25 cellular contexts compared by ENCODE assay signal in genomic region chr2:54677476-54678265, GRCh38.
"Had no signal": no experiment of that assay in that cellular context is flagged by ENCODE, and none has a peak within 500 bp of the region (broad histone marks: within the 10 kb centered on the region; RNA-seq: fewer than 3 reads in every experiment).

No MANE protein-coding gene starts in this region.

- FAIRE-seq: colon, endothelial cell of umbilical vein had no signal

- H3K27ac Mint-ChIP-seq: activated B cell treated with CpG ODN at 0.5 μM for 24 hours; activated naive CD8-positive, alpha-beta T cell treated with anti-CD3 and anti-CD28 coated beads for 36 hours; activated T-cell treated with anti-CD3 and anti-CD28 coated beads, Interleukin-2, amount 50 U/mL, for 72 hours; nephron progenitor cell; progenitor cell of endocrine pancreas; T-helper 2 cell treated with Interferon-gamma antibody and Interleukin-4, amounts not matched to agents 5 μg/mL and 100 μg/mL, for 36 hours had no signal

- H3K9me3 ChIP-seq: body of pancreas, right atrium auricular region, suprapubic skin had no signal

- H3K27ac ChIP-seq: body of pancreas, foreskin keratinocyte, right atrium auricular region, skin epidermis, suprapubic skin had no signal

- H3K36me3 Mint-ChIP-seq: activated naive CD8-positive, alpha-beta T cell treated with anti-CD3 and anti-CD28 coated beads for 36 hours had no signal

- ATAC-seq: activated T-cell treated with anti-CD3 and anti-CD28 coated beads, Interleukin-2, amount 50 U/mL, for 72 hours; body of pancreas; foreskin keratinocyte; left ventricle myocardium superior; stimulated activated naive CD8-positive, alpha-beta T cell treated with anti-CD3 and anti-CD28 coated beads, Interleukin-15, Interleukin-2, amounts not matched to agents 100 U/mL and 50 U/mL, for 24 hours had no signal

- DNase-seq: activated B cell treated with CpG ODN at 0.5 μM for 24 hours; activated CD4-positive, alpha-beta T cell treated with anti-CD3 and anti-CD28 coated beads for 48 hours; activated CD8-positive, alpha-beta memory T cell treated with anti-CD3 and anti-CD28 coated beads, Interleukin-2, amount 50 U/mL, for 48 hours; activated naive CD8-positive, alpha-beta T cell treated with anti-CD3 and anti-CD28 coated beads for 36 hours; activated T-cell treated with anti-CD3 and anti-CD28 coated beads, Interleukin-2, amount 50 U/mL, for 72 hours; amygdala; body of pancreas; caudate nucleus; foreskin keratinocyte; glutamatergic neuron; hypothalamus; kidney glomerular epithelial cell; left ventricle myocardium superior; nephron progenitor cell; occipital lobe; stimulated activated CD4-positive, alpha-beta T cell treated with anti-CD3 and anti-CD28 coated beads, Interleukin-15, amount 100 ng/mL, for 24 hours; stimulated activated CD4-positive, alpha-beta T cell treated with anti-CD3 and anti-CD28 coated beads, Interleukin-4, amount 100 ng/mL, for 1 hour; stimulated activated naive CD8-positive, alpha-beta T cell treated with anti-CD3 and anti-CD28 coated beads, Interleukin-15, Interleukin-2, amounts not matched to agents 100 U/mL and 50 U/mL, for 24 hours had no signal

- H3K27me3 ChIP-seq: body of pancreas, right atrium auricular region, suprapubic skin had no signal

- H3K9me3 Mint-ChIP-seq: T-helper 2 cell treated with Interferon-gamma antibody and Interleukin-4, amounts not matched to agents 5 μg/mL and 100 μg/mL, for 36 hours had no signal

- H3K4me3 ChIP-seq: body of pancreas, right atrium auricular region, skin epidermis, suprapubic skin had no signal

- H3K36me3 ChIP-seq: right atrium auricular region, suprapubic skin had no signal

- H3K4me3 Mint-ChIP-seq: activated B cell treated with CpG ODN at 0.5 μM for 24 hours; activated naive CD8-positive, alpha-beta T cell treated with anti-CD3 and anti-CD28 coated beads for 36 hours; activated T-cell treated with anti-CD3 and anti-CD28 coated beads, Interleukin-2, amount 50 U/mL, for 72 hours; nephron progenitor cell; T-helper 2 cell treated with Interferon-gamma antibody and Interleukin-4, amounts not matched to agents 5 μg/mL and 100 μg/mL, for 36 hours had no signal
